Comparison of ENCODE assay signal across 1 cellular context in genomic region chr18:8890957-8891464, GRCh38.
TF ChIP-seq lines count a peak whose summit lies in the region.

No MANE protein-coding gene starts in this region.

TF ChIP-seq in H1, 55 proteins besides CTCF, POLR2A, EP300 and RAD21 (continued from another document):
- TF ChIP-seq CHD7 (IDR thresholded peaks at IDR 0.05; ENCODE audit: insufficient replicate concordance, low read length) (no peak), CBX8 (IDR thresholded peaks at IDR 0.05; ENCODE audit: borderline replicate concordance, low read depth, low read length) (no peak), E2F6 (IDR thresholded peaks at IDR 0.05) (no peak), SP4 (IDR thresholded peaks at IDR 0.05; ENCODE audit: low read length) (no peak), TAF1 (IDR thresholded peaks at IDR 0.05; ENCODE audit: low read depth, low read length) (no peak), YY1 (IDR thresholded peaks at IDR 0.05; ENCODE audit: low read depth, low read length) (no peak), SAP30 (IDR thresholded peaks at IDR 0.05; ENCODE audit: insufficient read depth, insufficient replicate concordance, low read length) (no peak), FOSL1 (IDR thresholded peaks at IDR 0.05; ENCODE audit: insufficient read depth, low read depth, low read length) (no peak), ATF2 (IDR thresholded peaks at IDR 0.05; ENCODE audit: low read length) (peak; percentile 87; the same call in 1 of the 2 replicates), PHF8 (conservative IDR thresholded peaks at IDR 0.05; ENCODE audit: low read depth, low read length) (no peak), ATF3 (IDR thresholded peaks at IDR 0.05; ENCODE audit: insufficient read depth, low read depth, low read length) (no peak), JUN (IDR thresholded peaks at IDR 0.05; ENCODE audit: low read depth, low read length) (peak; percentile 95), BCL11A (IDR thresholded peaks at IDR 0.05; ENCODE audit: low read depth in 2 of 2, low read length in 2 of 2) (no peak), BRCA1 (IDR thresholded peaks at IDR 0.05; ENCODE audit: low read depth, low read length) (no peak), SP1 (IDR thresholded peaks at IDR 0.05; ENCODE audit: low read depth, low read length) (peak; percentile 70), HDAC2 (IDR thresholded peaks at IDR 0.05; ENCODE audit: borderline replicate concordance in 1 of 2, low read depth in 2 of 2, low read length in 2 of 2) (0 out of 4 replicates have a peak, but pooled peaks of 1 of the 2 experiments have one; percentile 38), SIN3A (conservative IDR thresholded peaks at IDR 0.05 in 1 of 2, IDR thresholded peaks at IDR 0.05 in 1 of 2; ENCODE audit: low read depth in 1 of 2, low read length in 2 of 2) (no peak), TCF12 (IDR thresholded peaks at IDR 0.05; ENCODE audit: low read depth, low read length) (no peak), ZNF274 (IDR thresholded peaks at IDR 0.05; ENCODE audit: borderline replicate concordance, extremely low read depth, low read length) (no peak), CEBPB (IDR thresholded peaks at IDR 0.05; ENCODE audit: low read depth, low read length) (0 out of 2 replicates have a peak, but pooled peaks have one; percentile 11), RNF2 (IDR thresholded peaks at IDR 0.05; ENCODE audit: borderline replicate concordance, low read depth, low read length, missing control alignments, poor library complexity, severe bottlenecking) (no peak), TEAD4 (IDR thresholded peaks at IDR 0.05; ENCODE audit: low read depth, low read length) (peak; percentile 86), RBBP5 (IDR thresholded peaks at IDR 0.05; ENCODE audit: borderline replicate concordance, low read depth, low read length) (no peak), KDM4A (IDR thresholded peaks at IDR 0.05; ENCODE audit: low read depth, low read length, severe bottlenecking) (no peak), RFX5 (IDR thresholded peaks at IDR 0.05; ENCODE audit: borderline replicate concordance, low read depth, low read length) (no peak), GABPA (IDR thresholded peaks at IDR 0.05; ENCODE audit: borderline replicate concordance, insufficient read depth, low read length) (no peak), TAF7 (optimal IDR thresholded peaks at IDR 0.05; ENCODE audit: borderline replicate concordance, low read depth, low read length) (no peak), RXRA (IDR thresholded peaks at IDR 0.05; ENCODE audit: insufficient read depth, low read depth, low read length) (no peak), TBP (IDR thresholded peaks at IDR 0.05; ENCODE audit: low read depth, low read length) (no peak)
